20 cellular contexts compared by ENCODE assay signal in the genomic region with DNA sequence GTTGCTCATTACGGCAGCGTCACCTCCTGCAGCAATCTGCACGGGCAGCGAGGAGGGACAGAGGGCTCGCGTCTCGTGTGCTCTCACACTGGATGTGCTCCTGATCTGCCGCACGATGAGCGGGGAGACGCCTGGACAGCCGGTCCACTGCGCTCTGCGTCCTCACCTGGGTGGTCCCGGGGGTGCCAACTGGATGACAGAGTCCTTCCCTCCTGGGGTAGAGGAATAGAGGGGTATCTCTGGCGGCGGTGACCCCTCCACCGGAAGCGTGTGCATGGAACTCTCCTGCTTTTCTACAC. TPM values are rescaled to one million over a fixed set of nuclear protein-coding genes. Genes with fewer than 3 reads are reported as not detected.
A peak's percentile ranks its signal among the peaks of the same experiment; 100 is the strongest.
DNase-seq lines count a peak whose midpoint lies in the region; ATAC-seq, FAIRE-seq and TF ChIP-seq lines count a peak whose summit lies in the region.
"Had no signal": no experiment of that assay in that cellular context is flagged by ENCODE, and none has a peak within 500 bp of the region (broad histone marks: within the 10 kb centered on the region; RNA-seq: fewer than 3 reads in every experiment).

No MANE protein-coding gene starts in this region.

- FAIRE-seq in H1 (lab: Jason Lieb, UNC), result no peak
- FAIRE-seq: bronchial epithelial cell, GM12878, islet of Langerhans, urothelium cell line had no signal

- H3K4me3 ChIP-seq in NT2/D1 (ENCODE audit: insufficient read length, low read depth), result no peak overlapping the region
- H3K4me3 ChIP-seq in H1 (ENCODE audit: extremely low read depth in 1 of 4, insufficient read depth in 2 of 4, low read depth in 3 of 4, low read length in 4 of 4), result no peak overlapping the region
- peak overlapping the region; percentile 89 for H3K4me3 ChIP-seq in thoracic aorta
- H3K4me3 ChIP-seq: GM12878 had no signal

- POLR2A ChIA-PET in H1 (lab: Charles Lee; ENCODE audit: partially characterized antibody), result interaction anchor here (1.0 to 2.3 kb wide), 2 partner anchors 48 to 75 kb away, joined by 3 to 8 read pairs; no protein-coding TSS in a partner anchor

- ATAC-seq in thoracic aorta (ENCODE audit: insufficient number of reproducible peaks, low FRiP score, low read depth) (no peak), HG03432 (IDR thresholded peaks at IDR 0.05; ENCODE audit: unreplicated experiment) (no peak)
- ATAC-seq: GM12878 had no signal

- peak overlapping the region; percentile 29 for H3K9ac ChIP-seq in NT2/D1 (ENCODE audit: insufficient read length, low read depth)
- H3K9ac ChIP-seq in H1 (replicated peaks in 1 of 4; ENCODE audit: extremely low read depth in 1 of 4, low read depth in 3 of 4, low read length in 3 of 4), result no peak overlapping the region

- H3K27ac Mint-ChIP-seq in nephron, result peak overlapping the region; percentile 20 to 88 (median 75)
- H3K27ac Mint-ChIP-seq: CD4-positive, alpha-beta memory T cell had no signal

- no peak overlapping the region for H4K8ac ChIP-seq in H1 (ENCODE audit: extremely low read depth, insufficient read depth, low read length)

- no peak for TF ChIP-seq CTCF in H1 (IDR thresholded peaks at IDR 0.05; ENCODE audit: control extremely low read depth in 1 of 3, insufficient read depth in 1 of 3, low read depth in 1 of 3, low read length in 3 of 3)
- TF ChIP-seq CTCF in nephron (IDR thresholded peaks at IDR 0.05; ENCODE audit: unreplicated experiment in 3 of 3), result no peak
- TF ChIP-seq CTCF in thoracic aorta (IDR thresholded peaks at IDR 0.05), result no peak

- H4K91ac ChIP-seq in H1 (replicated peaks; ENCODE audit: insufficient read length, low read length), result no peak overlapping the region

- peaks cover 0 to 25% of the 10 kb centered on the region in 2 experiments; a peak in 2 of 4 replicates for H3K79me2 ChIP-seq in H1 (ENCODE audit: control insufficient read depth in 1 of 2, insufficient read depth in 2 of 2, low read length in 2 of 2)

- H3K4ac ChIP-seq in H1 (replicated peaks; ENCODE audit: insufficient read length, low read depth, low read length), result no peak overlapping the region

- no peak overlapping the region for H4K5ac ChIP-seq in H1 (ENCODE audit: insufficient read length, low read depth, low read length)

- no peak for DNase-seq in NT2/D1 (ENCODE audit: low read depth, low spot score)
- no peak for DNase-seq in H1 (ENCODE audit: low read depth in 1 of 2, low spot score in 2 of 2)
- no peak for DNase-seq in thoracic aorta (ENCODE audit: low spot score)
- no peak for DNase-seq in NCI-H1694 (lab: John Stamatoyannopoulos, UW)
- no peak for DNase-seq in DMS114 treated with DMSO at 0.1 percent for 48 hours (lab: John Stamatoyannopoulos, UW; ENCODE audit: unreplicated experiment)
- DNase-seq: activated CD4-positive, alpha-beta T cell treated with anti-CD3 and anti-CD28 coated beads for 1 hour; activated naive CD4-positive, alpha-beta T cell; CD4-positive, alpha-beta memory T cell; effector memory CD4-positive, alpha-beta T cell; KG1; retina; Right ventricle myocardium superior; stimulated activated CD4-positive, alpha-beta T cell treated with anti-CD3 and anti-CD28 coated beads, Interleukin-4, amount 100 ng/mL, for 1 hour; T-helper 2 cell had no signal

- H3K9me3 ChIP-seq in NT2/D1 (ENCODE audit: insufficient read depth, low read length) (no peaks in the 10 kb centered on the region), H1 (ENCODE audit: insufficient read depth in 2 of 2, low read depth in 1 of 2, low read length in 1 of 2) (no peaks in the 10 kb centered on the region), thoracic aorta (no peaks in the 10 kb centered on the region)

- no peak overlapping the region for H2BK120ac ChIP-seq in H1 (replicated peaks; ENCODE audit: low read depth, low read length)

- peaks cover 58% of the 10 kb centered on the region for H3K36me3 ChIP-seq in NT2/D1 (ENCODE audit: insufficient read depth, insufficient read length, low read length)
- peaks cover 6 to 23% (median 20%) of the 10 kb centered on the region in 4 experiments for H3K36me3 ChIP-seq in H1 (ENCODE audit: control insufficient read depth in 2 of 4, insufficient read depth in 4 of 4, low read length in 3 of 4)
- H3K36me3 ChIP-seq in thoracic aorta, result peaks cover 42% of the 10 kb centered on the region

- no peak for TF ChIP-seq EP300 in H1 (IDR thresholded peaks at IDR 0.05; ENCODE audit: borderline replicate concordance in 1 of 2, low read depth in 2 of 2, low read length in 2 of 2)

- CTCF ChIA-PET in H1 (lab: Charles Lee; ENCODE audit: partially characterized antibody), result interaction anchor here (1.0 to 1.8 kb wide), 5 partner anchors 9 to 71 kb away, joined by 3 to 5 read pairs (median 3); no protein-coding TSS in a partner anchor

- H2BK15ac ChIP-seq in H1 (ENCODE audit: low read length), result 0 out of 2 replicates have a peak overlapping the region, but pooled peaks have one; percentile 0

- TF ChIP-seq POLR2A in H1 (IDR thresholded peaks at IDR 0.05; ENCODE audit: control extremely low read depth in 1 of 2, low read depth in 2 of 2, low read length in 2 of 2), result no peak

- peaks cover 17% of the 10 kb centered on the region for H3K23me2 ChIP-seq in H1 (ENCODE audit: low read depth, low read length)

- peaks cover 5% of the 10 kb centered on the region for H3K27me3 Mint-ChIP-seq in nephron (ENCODE audit: low read depth)

- H3K4me1 Mint-ChIP-seq in nephron, result peaks cover 63% of the 10 kb centered on the region

- 97% methylated on average over 17 of the region's 19 CpGs; no CpG with 5 or more reads in 1 of the 2 experiments for WGBS in H1 (ENCODE audit: extremely low coverage in 1 of 2, insufficient coverage in 1 of 2, insufficient read length in 1 of 2, insufficient replicate concordance in 2 of 2, low coverage in 1 of 2, low lambda C conversion rate in 2 of 2, missing lambda C conversion rate in 1 of 2), 2 experiments

- H3K27me3 ChIP-seq in NT2/D1 (ENCODE audit: insufficient read depth, insufficient read length) (peaks cover 7% of the 10 kb centered on the region), H1 (replicated peaks in 1 of 4; ENCODE audit: control insufficient read depth in 3 of 4, extremely low read depth in 1 of 4, insufficient read depth in 3 of 4, low read length in 3 of 4) (peaks cover 0 to 4% (median 3%) of the 10 kb centered on the region in 4 experiments; a peak in 3 of 7 replicates), thoracic aorta (replicated peaks; ENCODE audit: insufficient read depth) (no peaks in the 10 kb centered on the region)

- 0 out of 2 replicates have a peak overlapping the region, but pooled peaks have one; percentile 90 for H2BK12ac ChIP-seq in H1 (ENCODE audit: low read depth, low read length)

- no peak for TF ChIP-seq RAD21 in H1 (IDR thresholded peaks at IDR 0.05 in 1 of 2, conservative IDR thresholded peaks at IDR 0.05 in 1 of 2; ENCODE audit: low read depth in 2 of 2, low read length in 2 of 2)

- no peaks in the 10 kb centered on the region for H3K9me3 Mint-ChIP-seq in nephron
- H3K9me3 Mint-ChIP-seq: CD4-positive, alpha-beta memory T cell had no signal

- peaks cover 34% of the 10 kb centered on the region for H3K36me3 Mint-ChIP-seq in nephron (ENCODE audit: low read depth)
- H3K36me3 Mint-ChIP-seq: CD4-positive, alpha-beta memory T cell had no signal

- no peak overlapping the region for H3K23ac ChIP-seq in H1 (ENCODE audit: insufficient read length)

- H2AK5ac ChIP-seq in H1 (ENCODE audit: low read depth, low read length), result no peak overlapping the region

- H2BK20ac ChIP-seq in H1 (ENCODE audit: low read length), result no peak overlapping the region

- peaks cover 5 to 24% of the 10 kb centered on the region in 2 experiments for H4K20me1 ChIP-seq in H1 (replicated peaks in 1 of 2; ENCODE audit: control insufficient read depth in 1 of 2, insufficient read depth in 2 of 2, low read length in 2 of 2)

- H2AFZ ChIP-seq in H1 (ENCODE audit: low read length), result no peak overlapping the region

- no peak overlapping the region; the same call in 1 of the 2 replicates for H3K18ac ChIP-seq in H1 (ENCODE audit: extremely low read depth, low read length)

- peaks cover 30% of the 10 kb centered on the region for H3K4me1 ChIP-seq in NT2/D1 (ENCODE audit: insufficient read depth, insufficient read length)
- H3K4me1 ChIP-seq in H1 (replicated peaks in 1 of 4; ENCODE audit: control insufficient read depth in 3 of 4, insufficient read depth in 4 of 4, low read length in 3 of 4), result peaks cover 0 to 28% (median 19%) of the 10 kb centered on the region in 4 experiments; a peak in 6 of 7 replicates
- peaks cover 15 to 58% of the 10 kb centered on the region in 2 donors for H3K4me1 ChIP-seq in thoracic aorta (ENCODE audit: control insufficient read depth in 1 of 2, low read depth in 2 of 2)

- H3K27ac ChIP-seq in H1 (ENCODE audit: low read depth, low read length) (no peak overlapping the region), thoracic aorta (no peak overlapping the region)

- H3K56ac ChIP-seq in H1 (replicated peaks; ENCODE audit: insufficient read length, low read depth, low read length), result no peak overlapping the region

- H3K4me2 ChIP-seq in H1 (ENCODE audit: insufficient read depth in 1 of 2, low read depth in 2 of 2, low read length in 2 of 2), result no peak overlapping the region; a peak in 1 of 4 replicates

- H3K14ac ChIP-seq in H1 (ENCODE audit: insufficient read length), result no peak overlapping the region

- peaks cover 7% of the 10 kb centered on the region; the same call in 1 of the 2 replicates for H3K79me1 ChIP-seq in H1 (ENCODE audit: low read depth, low read length)

- peak overlapping the region; percentile 86 to 94 (median 92) for H3K4me3 Mint-ChIP-seq in nephron

- no peak overlapping the region for H2BK5ac ChIP-seq in H1 (ENCODE audit: low read depth, low read length)

TF ChIP-seq in H1, 55 proteins besides CTCF, POLR2A, EP300 and RAD21 (continues in another document):
- TF ChIP-seq CBX8 (IDR thresholded peaks at IDR 0.05; ENCODE audit: borderline replicate concordance, low read depth, low read length), result no peak
- no peak for TF ChIP-seq RXRA (IDR thresholded peaks at IDR 0.05; ENCODE audit: insufficient read depth, low read depth, low read length)
- TF ChIP-seq POU5F1 (IDR thresholded peaks at IDR 0.05; ENCODE audit: low read depth, low read length), result no peak
- TF ChIP-seq SIX5 (IDR thresholded peaks at IDR 0.05; ENCODE audit: low read depth, low read length), result no peak
- TF ChIP-seq RBBP5 (IDR thresholded peaks at IDR 0.05; ENCODE audit: borderline replicate concordance, low read depth, low read length), result no peak
- no peak for TF ChIP-seq PHF8 (conservative IDR thresholded peaks at IDR 0.05; ENCODE audit: low read depth, low read length)
- TF ChIP-seq HDAC6 (IDR thresholded peaks at IDR 0.05; ENCODE audit: low read depth, low read length), result no peak

RNA-seq across cellular contexts. Expression of gene FAM20C, which starts 3.4 kb away (rescaled TPM):
- total RNA-seq in H1 (2021; fragmentation: NEBNext Ultra II Directional; extraction: Animal tissue kit (Norgen Biotek cat#: 25700)), result 34.7 and 34.8 TPM in 2 replicates
- polyA plus RNA-seq in H1 (2011; rRNA removed), result 9.5 and 13.9 TPM in 2 replicates
- 10.7 TPM for polyA plus RNA-seq in H1 (2011; cell fraction: cytosol; rRNA removed)
- 21.4 TPM for polyA plus RNA-seq in H1 (2011; cell fraction: nucleus; rRNA removed)
- 18.4 to 23.9 TPM (median 19.5 TPM) in 4 replicates for polyA plus RNA-seq in H1 (2012, experiment 1 of 2)
- polyA plus RNA-seq in H1 (2012, experiment 2 of 2), result 17.9 TPM
- 21.3 TPM for polyA plus RNA-seq in H1 (2013, experiment 1 of 2)
- 21.1 TPM for polyA plus RNA-seq in H1 (2013, experiment 2 of 2)
- polyA minus RNA-seq in H1 (2011; rRNA and poly(A)+ RNA removed), result 8.9 and 10.4 TPM in 2 replicates
- 17.1 TPM for polyA minus RNA-seq in H1 (2011; cell fraction: cytosol; rRNA and poly(A)+ RNA removed)
- polyA minus RNA-seq in H1 (2011; cell fraction: nucleus; rRNA and poly(A)+ RNA removed), result 21.8 TPM
- 100 to 1,000 TPM in 1 of 2 donors, 10 to 100 TPM in 1; 32.5 to 106 TPM for total RNA-seq in thoracic aorta
- polyA plus RNA-seq: CD4-positive, alpha-beta memory T cell; GM12878 had no signal
